ENCODE assay signal across 11 cellular contexts in genomic region chr5:143812085-143812705, GRCh38. TPM values are rescaled to one million over a fixed set of nuclear protein-coding genes. Genes with fewer than 3 reads are reported as not detected.
DNase-seq lines count a peak whose midpoint lies in the region; ATAC-seq and TF ChIP-seq lines count a peak whose summit lies in the region.
"Had no signal": no experiment of that assay in that cellular context is flagged by ENCODE, and none has a peak within 500 bp of the region (broad histone marks: within the 10 kb centered on the region; RNA-seq: fewer than 3 reads in every experiment).

HMHB1 (plus strand) TSS chr5:143812161.

- H3K9me3 ChIP-seq in tibial artery = no peaks in the 10 kb centered on the region
- H3K9me3 ChIP-seq: left lung, sigmoid colon had no signal

- no peak within 1 kb of the TSS for H3K27ac ChIP-seq in tibial artery
- H3K27ac ChIP-seq: left lung, sigmoid colon had no signal

- H3K36me3 Mint-ChIP-seq in activated naive CD4-positive, alpha-beta T cell treated with anti-CD3 and anti-CD28 coated beads for 36 hours (ENCODE audit: low read depth) = no peaks in the 10 kb centered on the region
- H3K36me3 Mint-ChIP-seq in T-helper 2 cell treated with Interferon-gamma antibody and Interleukin-4, amounts not matched to agents 5 μg/mL and 100 μg/mL, for 36 hours (ENCODE audit: low read depth) = no peaks in the 10 kb centered on the region

- H3K9me3 Mint-ChIP-seq in activated naive CD4-positive, alpha-beta T cell treated with anti-CD3 and anti-CD28 coated beads for 36 hours = no peaks in the 10 kb centered on the region
- peaks cover 4% of the 10 kb centered on the region for H3K9me3 Mint-ChIP-seq in T-helper 2 cell treated with Interferon-gamma antibody and Interleukin-4, amounts not matched to agents 5 μg/mL and 100 μg/mL, for 36 hours
- no peaks in the 10 kb centered on the region for H3K9me3 Mint-ChIP-seq in stimulated activated naive CD8-positive, alpha-beta T cell treated with anti-CD3 and anti-CD28 coated beads, Interleukin-15, amount 100 ng/mL, for 72 hours

- peak within 1 kb of the TSS; percentile 51 for H3K4me3 Mint-ChIP-seq in activated naive CD4-positive, alpha-beta T cell treated with anti-CD3 and anti-CD28 coated beads for 36 hours
- peak within 1 kb of the TSS; percentile 63 for H3K4me3 Mint-ChIP-seq in T-helper 2 cell treated with Interferon-gamma antibody and Interleukin-4, amounts not matched to agents 5 μg/mL and 100 μg/mL, for 36 hours
- H3K4me3 Mint-ChIP-seq in stimulated activated naive CD8-positive, alpha-beta T cell treated with anti-CD3 and anti-CD28 coated beads, Interleukin-15, amount 100 ng/mL, for 72 hours = peak within 1 kb of the TSS; percentile 62 to 85

- ATAC-seq in HG03039 (IDR thresholded peaks at IDR 0.05; ENCODE audit: unreplicated experiment) = peak; percentile 46
- peak; percentile 82 for ATAC-seq in stimulated activated naive CD8-positive, alpha-beta T cell treated with anti-CD3 and anti-CD28 coated beads, Interleukin-15, amount 100 ng/mL, for 72 hours
- ATAC-seq in HG03135 (IDR thresholded peaks at IDR 0.05; ENCODE audit: unreplicated experiment) = no peak
- ATAC-seq: left lung had no signal

- H3K4me3 ChIP-seq in tibial artery = no peak within 1 kb of the TSS
- H3K4me3 ChIP-seq: left lung, sigmoid colon had no signal

- peaks cover 6% of the 10 kb centered on the region for H3K27me3 Mint-ChIP-seq in activated naive CD4-positive, alpha-beta T cell treated with anti-CD3 and anti-CD28 coated beads for 36 hours (ENCODE audit: low read depth)
- peaks cover 4% of the 10 kb centered on the region for H3K27me3 Mint-ChIP-seq in T-helper 2 cell treated with Interferon-gamma antibody and Interleukin-4, amounts not matched to agents 5 μg/mL and 100 μg/mL, for 36 hours (ENCODE audit: low read depth)
- H3K27me3 Mint-ChIP-seq in stimulated activated naive CD8-positive, alpha-beta T cell treated with anti-CD3 and anti-CD28 coated beads, Interleukin-15, amount 100 ng/mL, for 72 hours = peaks cover 10% of the 10 kb centered on the region

- CTCF ChIA-PET in activated naive CD4-positive, alpha-beta T cell treated with anti-CD3 and anti-CD28 coated beads for 36 hours (lab: Charles Lee) = no interaction called here

- peak; percentile 24 for DNase-seq in activated naive CD4-positive, alpha-beta T cell treated with anti-CD3 and anti-CD28 coated beads for 36 hours
- no peak for DNase-seq in activated naive CD4-positive, alpha-beta T cell treated with Interleukin-2 at 50 U/mL for 16 hours
- no peak for DNase-seq in T-helper 2 cell treated with Interferon-gamma antibody and Interleukin-4, amounts not matched to agents 5 μg/mL and 100 μg/mL, for 36 hours (ENCODE audit: low spot score)
- DNase-seq in stimulated activated naive CD8-positive, alpha-beta T cell treated with anti-CD3 and anti-CD28 coated beads, Interleukin-15, amount 100 ng/mL, for 72 hours = peak in 1 of 2 donors; percentile 28
- DNase-seq in SKM-1 (lab: John Stamatoyannopoulos, UW; ENCODE audit: unreplicated experiment) (no peak), tibial artery (no peak)
- DNase-seq: sigmoid colon had no signal

- no peaks in the 10 kb centered on the region for H3K4me1 ChIP-seq in tibial artery
- H3K4me1 ChIP-seq: sigmoid colon had no signal

- no peaks in the 10 kb centered on the region for H3K36me3 ChIP-seq in tibial artery
- H3K36me3 ChIP-seq: left lung, sigmoid colon had no signal

- H3K27ac Mint-ChIP-seq in activated naive CD4-positive, alpha-beta T cell treated with anti-CD3 and anti-CD28 coated beads for 36 hours = no peak within 1 kb of the TSS
- H3K27ac Mint-ChIP-seq in T-helper 2 cell treated with Interferon-gamma antibody and Interleukin-4, amounts not matched to agents 5 μg/mL and 100 μg/mL, for 36 hours = peak within 1 kb of the TSS; percentile 58
- H3K27ac Mint-ChIP-seq in stimulated activated naive CD8-positive, alpha-beta T cell treated with anti-CD3 and anti-CD28 coated beads, Interleukin-15, amount 100 ng/mL, for 72 hours = peak within 1 kb of the TSS; percentile 35 to 94

- intact Hi-C loops in activated naive CD4-positive, alpha-beta T cell treated with anti-CD3 and anti-CD28 coated beads for 36 hours (cut with micrococcal nuclease) = no loop called here
- intact Hi-C loops in tibial artery (cut with DNase I; ENCODE audit: low total_unique reads) = no loop called here

- peaks cover 16% of the 10 kb centered on the region for H3K4me1 Mint-ChIP-seq in activated naive CD4-positive, alpha-beta T cell treated with anti-CD3 and anti-CD28 coated beads for 36 hours (ENCODE audit: low read depth)
- peaks cover 11% of the 10 kb centered on the region for H3K4me1 Mint-ChIP-seq in T-helper 2 cell treated with Interferon-gamma antibody and Interleukin-4, amounts not matched to agents 5 μg/mL and 100 μg/mL, for 36 hours (ENCODE audit: low read depth)
- peaks cover 18% of the 10 kb centered on the region for H3K4me1 Mint-ChIP-seq in stimulated activated naive CD8-positive, alpha-beta T cell treated with anti-CD3 and anti-CD28 coated beads, Interleukin-15, amount 100 ng/mL, for 72 hours

- H3K27me3 ChIP-seq in tibial artery = no peaks in the 10 kb centered on the region
- H3K27me3 ChIP-seq: left lung, sigmoid colon had no signal

- no peak for TF ChIP-seq CTCF in tibial artery (IDR thresholded peaks at IDR 0.05)

RNA-seq across cellular contexts. Expression of gene HMHB1, which starts in this region (rescaled TPM):
- not detected for total RNA-seq in activated naive CD4-positive, alpha-beta T cell treated with anti-CD3 and anti-CD28 coated beads for 36 hours
- total RNA-seq: epithelial cell of proximal tubule, left lung, sigmoid colon had no signal

Comparison
In these comparisons a context has a peak if more than half of its experiments do, and no peak if none do; other contexts are left out.
1. Peak in DNase-seq in activated naive CD4-positive, alpha-beta T cell treated with anti-CD3 and anti-CD28 coated beads for 36 hours; RNA of the gene not detected or under 1 TPM.